In genomic region chr7:99473315-99473596, GRCh38 we compare ENCODE assay signal across 8 cellular contexts. TPM values are rescaled to one million over a fixed set of nuclear protein-coding genes. Genes with fewer than 3 reads are reported as not detected.
DNase-seq lines count a peak whose midpoint lies in the region; ATAC-seq and TF ChIP-seq lines count a peak whose summit lies in the region.

No MANE protein-coding gene starts in this region.

- no peaks in the 10 kb centered on the region for H3K27me3 Mint-ChIP-seq in CD4-positive, alpha-beta T cell

- no peak for DNase-seq in CD4-positive, alpha-beta T cell
- DNase-seq in NB4 (ENCODE audit: low read depth) (peak; percentile 91), adipocyte (ENCODE audit: low read depth) (peak; percentile 73), skeletal muscle cell (ENCODE audit: low read depth) (peak; percentile 35), cerebellum (ENCODE audit: low spot score) (no peak)

- H3K9me3 Mint-ChIP-seq in CD4-positive, alpha-beta T cell = no peaks in the 10 kb centered on the region

- peak overlapping the region; percentile 95 for H3K4me3 Mint-ChIP-seq in CD4-positive, alpha-beta T cell

- H3K27me3 ChIP-seq in CD4-positive, alpha-beta T cell (ENCODE audit: control insufficient read depth, insufficient read depth, low read length) = no peaks in the 10 kb centered on the region
- H3K27me3 ChIP-seq in adipocyte (replicated peaks; ENCODE audit: control insufficient read depth, insufficient read depth, low read length) = no peaks in the 10 kb centered on the region

- peaks cover 5% of the 10 kb centered on the region for H3K4me1 ChIP-seq in adipocyte (ENCODE audit: control insufficient read depth, insufficient read depth, low read length)

- ATAC-seq in CD4-positive, alpha-beta T cell (ENCODE audit: poor library complexity) = no peak
- ATAC-seq in GM18517 (IDR thresholded peaks at IDR 0.05; ENCODE audit: unreplicated experiment) (peak; percentile 8), HG03432 (IDR thresholded peaks at IDR 0.05; ENCODE audit: unreplicated experiment) (no peak)

- H3K4me3 ChIP-seq in NB4 (ENCODE audit: low read depth, low read length) (peak overlapping the region; percentile 85), adipocyte (ENCODE audit: low read length) (peak overlapping the region; percentile 93), iPS-11a (ENCODE audit: low read depth, low read length) (peak overlapping the region; percentile 81), skeletal muscle cell (ENCODE audit: low read depth, low read length) (peak overlapping the region; percentile 97)

- intact Hi-C loops in CD4-positive, alpha-beta T cell (cut with DNase I, micrococcal nuclease) = loop anchor here (1.0 to 2.0 kb wide), 2 partner anchors 32 to 64 kb away; partner anchors contain the start of gene ZKSCAN5 (in 1 of the 2)

- TF ChIP-seq POLR2A in NB4 (IDR thresholded peaks at IDR 0.05; ENCODE audit: extremely low read depth, insufficient read length) = no peak

- peak overlapping the region; percentile 81 for H3K27ac ChIP-seq in CD4-positive, alpha-beta T cell (ENCODE audit: low read depth, low read length)

- H3K9ac ChIP-seq in adipocyte (ENCODE audit: low read length) = peak overlapping the region; percentile 91

- CTCF ChIA-PET in CD4-positive, alpha-beta T cell (lab: Charles Lee) = interaction anchor here (1.0 kb wide), 1 partner anchor 32 kb away, joined by 3 read pairs; no protein-coding TSS in a partner anchor

- POLR2A ChIA-PET in CD4-positive, alpha-beta T cell (lab: Charles Lee) = interaction anchor here (0.9 to 3.3 kb wide), 6 partner anchors 25 to 446 kb away, joined by 3 to 46 read pairs (median 5); partner anchors contain the start of genes BUD31, TRIM4, ZKSCAN5 and ZNF394

- no peak for TF ChIP-seq CTCF in CD4-positive, alpha-beta T cell (IDR thresholded peaks at IDR 0.05)
- no peak for TF ChIP-seq CTCF in NB4 (IDR thresholded peaks at IDR 0.05; ENCODE audit: low read depth, low read length)

- peaks cover 10% of the 10 kb centered on the region for H3K36me3 ChIP-seq in adipocyte (ENCODE audit: control insufficient read depth, insufficient read depth, low read length, severe bottlenecking)

- H3K9me3 ChIP-seq in CD4-positive, alpha-beta T cell (ENCODE audit: control insufficient read depth, low read length) = no peaks in the 10 kb centered on the region
- H3K9me3 ChIP-seq in adipocyte (ENCODE audit: control insufficient read depth, low read length) = no peaks in the 10 kb centered on the region

- peaks cover 21% of the 10 kb centered on the region for H3K36me3 Mint-ChIP-seq in CD4-positive, alpha-beta T cell (ENCODE audit: low read depth)

- H3K27ac Mint-ChIP-seq in CD4-positive, alpha-beta T cell = peak overlapping the region; percentile 90

- H3K4me1 Mint-ChIP-seq in CD4-positive, alpha-beta T cell (ENCODE audit: low read depth) = peaks cover 46% of the 10 kb centered on the region

RNA-seq across cellular contexts. Expression of gene ZNF789, which starts 0.6 kb away (rescaled TPM):
- total RNA-seq in CD4-positive, alpha-beta T cell = 10 to 100 TPM; 11.5 to 13.5 TPM
- 32.8 TPM for total RNA-seq in cerebellum

RNA-seq across cellular contexts. Expression of gene ATP5MF, which starts 7.3 kb away (rescaled TPM):
- 10 to 100 TPM; 50.9 to 51.9 TPM for total RNA-seq in CD4-positive, alpha-beta T cell
- 113 TPM for total RNA-seq in cerebellum

RNA-seq across cellular contexts. Expression of gene ZNF394, which starts 26.8 kb away (rescaled TPM):
- total RNA-seq in CD4-positive, alpha-beta T cell = 100 to 1,000 TPM; 215 to 223 TPM
- 23.7 TPM for total RNA-seq in cerebellum

RNA-seq across cellular contexts. Expression of gene ZKSCAN5, which starts 31.2 kb away (rescaled TPM):
- 1 to 10 TPM; 3.8 to 4.4 TPM for total RNA-seq in CD4-positive, alpha-beta T cell
- 16.7 TPM for total RNA-seq in cerebellum

RNA-seq across cellular contexts. Expression of gene CPSF4, which starts 34.5 kb away (rescaled TPM):
- total RNA-seq in CD4-positive, alpha-beta T cell = 10 to 100 TPM; 28.1 to 31.7 TPM
- total RNA-seq in cerebellum = 36.0 TPM

Comparison
In these comparisons a context has a peak if more than half of its experiments do, and no peak if none do; other contexts are left out.
1. DNase-seq: peak in NB4 (single experiment), adipocyte (single experiment) and skeletal muscle cell (single experiment); none in CD4-positive, alpha-beta T cell (0 of 10) and cerebellum (single experiment).
2. Peak in every context shown above with its lines, with median percentiles within 50 percentile points of each other: H3K4me3 ChIP-seq.